In the genomic region with DNA sequence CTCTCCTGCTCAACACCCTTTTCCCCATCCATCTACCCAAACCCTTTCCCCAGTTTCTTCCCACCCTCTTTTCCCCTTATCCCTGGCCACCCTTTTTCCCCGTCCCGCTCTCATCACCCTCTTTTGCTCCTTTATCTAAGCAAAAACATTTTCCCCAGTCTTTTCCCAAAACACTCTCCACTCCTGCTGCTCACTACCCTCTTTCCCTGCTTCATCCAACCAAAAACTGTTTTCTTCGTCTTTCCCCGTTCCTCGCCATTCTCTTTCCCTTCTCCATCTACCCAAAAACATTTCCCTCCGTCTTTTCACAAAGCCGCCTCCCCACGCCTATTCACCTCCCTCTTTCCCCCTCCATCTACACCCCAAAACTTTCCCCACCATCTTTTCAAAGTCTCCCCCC, we compare ENCODE assay signal across 1 cellular context.
TF ChIP-seq lines count a peak whose summit lies in the region.

No MANE protein-coding gene starts in this region.

TF ChIP-seq in K562, 482 proteins besides CTCF, POLR2A, EP300 and RAD21 (continued from another document):
- TF ChIP-seq, protein P1, sequence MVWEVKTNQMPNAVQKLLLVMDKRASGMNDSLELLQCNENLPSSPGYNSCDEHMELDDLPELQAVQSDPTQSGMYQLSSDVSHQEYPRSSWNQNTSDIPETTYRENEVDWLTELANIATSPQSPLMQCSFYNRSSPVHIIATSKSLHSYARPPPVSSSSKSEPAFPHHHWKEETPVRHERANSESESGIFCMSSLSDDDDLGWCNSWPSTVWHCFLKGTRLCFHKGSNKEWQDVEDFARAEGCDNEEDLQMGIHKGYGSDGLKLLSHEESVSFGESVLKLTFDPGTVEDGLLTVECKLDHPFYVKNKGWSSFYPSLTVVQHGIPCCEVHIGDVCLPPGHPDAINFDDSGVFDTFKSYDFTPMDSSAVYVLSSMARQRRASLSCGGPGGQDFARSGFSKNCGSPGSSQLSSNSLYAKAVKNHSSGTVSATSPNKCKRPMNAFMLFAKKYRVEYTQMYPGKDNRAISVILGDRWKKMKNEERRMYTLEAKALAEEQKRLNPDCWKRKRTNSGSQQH (CRISPR knock-in tag; IDR thresholded peaks at IDR 0.05): 0 out of 2 replicates have a peak, but pooled peaks have one; percentile 57
